Comparison of ENCODE assay signal across 8 cellular contexts in genomic region chr20:3470208-3470626, GRCh38. TPM values are rescaled to one million over a fixed set of nuclear protein-coding genes. Genes with fewer than 3 reads are reported as not detected.
DNase-seq lines count a peak whose midpoint lies in the region; ATAC-seq and TF ChIP-seq lines count a peak whose summit lies in the region.

No MANE protein-coding gene starts in this region.

- no peaks in the 10 kb centered on the region for H3K36me3 ChIP-seq in GM06990 (ENCODE audit: control insufficient read depth, insufficient read depth, low read length)
- H3K36me3 ChIP-seq in SU-DHL-6 (ENCODE audit: low read length), result no peaks in the 10 kb centered on the region

- no peaks in the 10 kb centered on the region for H4K20me1 ChIP-seq in SU-DHL-6 (ENCODE audit: low read depth, low read length)

- ATAC-seq in GM19455 (IDR thresholded peaks at IDR 0.05; ENCODE audit: unreplicated experiment), result no peak

- no peak overlapping the region for H3K27ac ChIP-seq in SU-DHL-6 (ENCODE audit: low read depth, low read length)

- H3K9me3 ChIP-seq in SU-DHL-6 (ENCODE audit: insufficient read depth, low read length), result no peaks in the 10 kb centered on the region

- H3K27me3 ChIP-seq in GM06990 (replicated peaks; ENCODE audit: control insufficient read depth, insufficient read depth, low read length), result no peaks in the 10 kb centered on the region
- H3K27me3 ChIP-seq in SU-DHL-6 (ENCODE audit: low read length), result no peaks in the 10 kb centered on the region

- no peaks in the 10 kb centered on the region for H3K9me2 ChIP-seq in SU-DHL-6 (replicated peaks; ENCODE audit: insufficient read depth, low read length)

- no peak for TF ChIP-seq CTCF in GM06990 (IDR thresholded peaks at IDR 0.05; ENCODE audit: insufficient read depth, low read length, poor library complexity, severe bottlenecking)
- no peak for TF ChIP-seq CTCF in SU-DHL-6 (IDR thresholded peaks at IDR 0.05; ENCODE audit: insufficient read depth, low read length, poor library complexity, severe bottlenecking)
- no peak for TF ChIP-seq CTCF in fibroblast of the aortic adventitia (IDR thresholded peaks at IDR 0.05; ENCODE audit: insufficient read depth, low read length)
- no peak for TF ChIP-seq CTCF in retinal pigment epithelial cell (conservative IDR thresholded peaks at IDR 0.05; ENCODE audit: low read depth, low read length)

- DNase-seq in GM06990 (ENCODE audit: extremely low read depth, insufficient read length) (no peak), fibroblast of the aortic adventitia (ENCODE audit: low read depth) (no peak), retinal pigment epithelial cell (ENCODE audit: low read depth) (no peak), NCI-H526 (lab: John Stamatoyannopoulos, UW) (no peak), NCI-H1417 treated with DMSO at 0.1 percent for 48 hours (lab: John Stamatoyannopoulos, UW) (no peak)
- no peak for DNase-seq in activated CD8-positive, alpha-beta memory T cell treated with anti-CD3 and anti-CD28 coated beads for 24 hours

- H3K4me2 ChIP-seq in SU-DHL-6 (ENCODE audit: low read depth, low read length, poor library complexity, severe bottlenecking), result peak overlapping the region; percentile 90

- peak overlapping the region; percentile 71 for H3K9ac ChIP-seq in SU-DHL-6 (ENCODE audit: low read length)

- H3K4me3 ChIP-seq in GM06990 (replicated peaks; ENCODE audit: low read depth, low read length), result peak overlapping the region; percentile 74
- H3K4me3 ChIP-seq in SU-DHL-6 (ENCODE audit: insufficient read depth, low read length, poor library complexity, severe bottlenecking), result peak overlapping the region; percentile 85
- peak overlapping the region; percentile 86 for H3K4me3 ChIP-seq in fibroblast of the aortic adventitia (ENCODE audit: low read depth, low read length)
- H3K4me3 ChIP-seq in retinal pigment epithelial cell (ENCODE audit: low read length), result peak overlapping the region; percentile 82

- H3F3A ChIP-seq in SU-DHL-6 (ENCODE audit: insufficient read depth), result no peaks in the 10 kb centered on the region

- peak overlapping the region; percentile 100 for H2AFZ ChIP-seq in SU-DHL-6 (ENCODE audit: low read depth, low read length, severe bottlenecking)

- H3K79me2 ChIP-seq in SU-DHL-6 (ENCODE audit: insufficient read depth, low read length), result no peaks in the 10 kb centered on the region; the same call in 1 of the 2 replicates

RNA-seq across cellular contexts. Expression of gene ATRN, which starts 0.6 kb away (rescaled TPM):
- total RNA-seq in fibroblast of the aortic adventitia (ENCODE audit: low replicate concordance), result 27.1 and 35.2 TPM in 2 replicates
